15 cellular contexts compared by ENCODE assay signal in the genomic region with DNA sequence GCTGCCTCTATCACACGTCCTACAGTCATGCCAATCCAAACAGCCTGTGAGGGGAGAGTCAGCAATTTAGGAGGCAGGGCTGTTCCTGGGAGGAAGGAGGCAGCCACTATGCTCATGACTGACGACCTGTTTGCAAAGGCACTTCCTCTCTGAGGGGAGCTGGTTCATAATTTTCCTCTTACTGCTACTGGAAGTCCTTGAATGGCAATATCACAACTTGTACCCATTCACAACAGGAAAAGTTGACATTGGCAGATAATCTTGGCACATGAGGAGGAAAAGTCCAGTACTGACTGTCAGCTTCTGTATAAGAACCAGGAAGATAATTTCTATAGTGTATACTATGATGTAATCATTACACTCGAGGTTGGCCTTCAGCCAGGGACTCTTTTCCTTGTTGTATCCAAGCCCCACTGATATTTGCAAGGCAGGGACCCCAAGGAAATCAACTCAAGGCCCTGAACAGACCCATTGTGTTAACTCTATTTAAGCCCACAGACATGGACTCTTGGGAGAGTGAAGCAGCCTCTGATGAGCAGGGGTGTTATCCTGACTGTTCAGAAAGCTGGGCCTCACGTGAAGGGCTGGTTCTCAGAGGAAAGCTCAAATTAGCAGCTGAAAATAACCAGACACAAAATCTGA.
DNase-seq lines count a peak whose midpoint lies in the region; TF ChIP-seq lines count a peak whose summit lies in the region.
"Had no signal": no experiment of that assay in that cellular context is flagged by ENCODE, and none has a peak within 500 bp of the region (broad histone marks: within the 10 kb centered on the region; RNA-seq: fewer than 3 reads in every experiment).

No MANE protein-coding gene starts in this region.

- no peaks in the 10 kb centered on the region for H3K27me3 Mint-ChIP-seq in mesothelial cell of epicardium (ENCODE audit: low read depth)
- H3K27me3 Mint-ChIP-seq: progenitor cell of endocrine pancreas had no signal

- no peak overlapping the region for H3K4me3 Mint-ChIP-seq in mesothelial cell of epicardium

- peak overlapping the region; percentile 21; the same call in 1 of the 2 replicates for H2AFZ ChIP-seq in Loucy (ENCODE audit: low read length)

- TF ChIP-seq POLR2A in esophagus squamous epithelium (IDR thresholded peaks at IDR 0.05), result no peak

- peaks cover 3% of the 10 kb centered on the region for H3K9me3 Mint-ChIP-seq in mesothelial cell of epicardium

- no peaks in the 10 kb centered on the region for H3K9me2 ChIP-seq in Loucy (replicated peaks; ENCODE audit: low read depth, low read length)

- no peaks in the 10 kb centered on the region for H3K36me3 Mint-ChIP-seq in mesothelial cell of epicardium

- H3F3A ChIP-seq in Loucy (ENCODE audit: low read depth), result no peaks in the 10 kb centered on the region

- H3K9ac ChIP-seq in Loucy (ENCODE audit: low read depth, low read length, poor library complexity, severe bottlenecking), result no peak overlapping the region

- CTCF ChIA-PET in A673 (lab: Charles Lee), result no interaction called here

- DNase-seq in A673 (ENCODE audit: low spot score) (peak; percentile 11), esophagus squamous epithelium (lab: John Stamatoyannopoulos, UW) (no peak), mesothelial cell of epicardium (ENCODE audit: low spot score in 2 of 2, unreplicated experiment in 2 of 2) (peak in 1 of 2 experiments; percentile 28), NCI-H345 treated with DMSO at 0.1 percent for 48 hours (lab: John Stamatoyannopoulos, UW; ENCODE audit: unreplicated experiment) (no peak), GM19238 (ENCODE audit: insufficient read length, low spot score) (no peak), COLO829 (ENCODE audit: low spot score) (no peak)
- no peak for DNase-seq in effector CD8-positive, alpha-beta T cell (lab: John Stamatoyannopoulos, UW)
- DNase-seq: activated CD4-positive, alpha-beta T cell treated with anti-CD3 and anti-CD28 coated beads for 48 hours; activated T-cell treated with anti-CD3 and anti-CD28 coated beads, Interleukin-2, amount 50 U/mL, for 48 hours; DMS79; hypothalamus; NCI-H1436 treated with DMSO at 0.1 percent for 48 hours; SW 1271 had no signal

- H3K27me3 ChIP-seq in A673 (replicated peaks; ENCODE audit: insufficient read depth, low read depth, low read length, poor library complexity), result no peaks in the 10 kb centered on the region
- H3K27me3 ChIP-seq in Loucy (ENCODE audit: insufficient read depth, low read length, poor library complexity, severe bottlenecking), result no peaks in the 10 kb centered on the region
- no peaks in the 10 kb centered on the region for H3K27me3 ChIP-seq in esophagus squamous epithelium

- peak overlapping the region; percentile 58 for H3K27ac Mint-ChIP-seq in mesothelial cell of epicardium
- H3K27ac Mint-ChIP-seq: progenitor cell of endocrine pancreas had no signal

- H3K4me1 ChIP-seq in A673 (ENCODE audit: insufficient read depth, low read length, poor library complexity, severe bottlenecking) (peaks cover 17% of the 10 kb centered on the region), Loucy (ENCODE audit: insufficient read depth, low read length, poor library complexity, severe bottlenecking) (no peaks in the 10 kb centered on the region), esophagus squamous epithelium (peaks cover 0 to 16% (median 0%) of the 10 kb centered on the region in 3 donors)

- POLR2A ChIA-PET in A673 (lab: Charles Lee; ENCODE audit: low non-redundant PET), result no interaction called here

- H3K27ac ChIP-seq in A673 (ENCODE audit: low read depth, low read length, poor library complexity, severe bottlenecking) (no peak overlapping the region), esophagus squamous epithelium (peak overlapping the region in 3 of 4 donors; percentile 40 to 76 (median 48))

- H3K36me3 ChIP-seq in A673 (ENCODE audit: insufficient read depth, low read length, poor library complexity, severe bottlenecking) (no peaks in the 10 kb centered on the region), Loucy (ENCODE audit: insufficient read depth, low read length) (no peaks in the 10 kb centered on the region), esophagus squamous epithelium (no peaks in the 10 kb centered on the region)

- H3K9me3 ChIP-seq in A673 (ENCODE audit: low read depth, low read length, poor library complexity, severe bottlenecking), result no peaks in the 10 kb centered on the region
- H3K9me3 ChIP-seq in Loucy (ENCODE audit: insufficient read depth, low read depth, low read length), result no peaks in the 10 kb centered on the region
- no peaks in the 10 kb centered on the region for H3K9me3 ChIP-seq in esophagus squamous epithelium

- H3K4me1 Mint-ChIP-seq in mesothelial cell of epicardium, result peaks cover 23% of the 10 kb centered on the region

- TF ChIP-seq CTCF in A673 (conservative IDR thresholded peaks at IDR 0.05; ENCODE audit: low read depth, low read length) (no peak), Loucy (conservative IDR thresholded peaks at IDR 0.05; ENCODE audit: low read length) (no peak), esophagus squamous epithelium (IDR thresholded peaks at IDR 0.05) (no peak), mesothelial cell of epicardium (IDR thresholded peaks at IDR 0.05; ENCODE audit: unreplicated experiment) (no peak)

- no peak overlapping the region for H3K4me3 ChIP-seq in A673 (ENCODE audit: low read depth, low read length, poor library complexity, severe bottlenecking)
- no peak overlapping the region for H3K4me3 ChIP-seq in Loucy (ENCODE audit: low read length, poor library complexity, severe bottlenecking)
- no peak overlapping the region for H3K4me3 ChIP-seq in esophagus squamous epithelium

- no peak overlapping the region for H3K4me2 ChIP-seq in Loucy (ENCODE audit: low read depth, low read length, poor library complexity, severe bottlenecking)

- no peaks in the 10 kb centered on the region for H4K20me1 ChIP-seq in Loucy (ENCODE audit: insufficient read depth, low read length, poor library complexity, severe bottlenecking)

- 19 to 31% methylated on average over 4 of the region's 4 CpGs for WGBS in esophagus squamous epithelium, 2 donors

- H3K79me2 ChIP-seq in Loucy (ENCODE audit: insufficient read depth, low read length), result no peaks in the 10 kb centered on the region

- intact Hi-C loops in A673 (cut with micrococcal nuclease; ENCODE audit: unreplicated experiment) (no loop called here), esophagus squamous epithelium (cut with DNase I) (no loop called here)

- BruUV-seq in A673 (replicated peaks; lab: Mats Ljungman, UMichigan), result no TSS peak
